Comparison of ENCODE assay signal across 21 cellular contexts in genomic region chr2:184452907-184453306, GRCh38.
DNase-seq lines count a peak whose midpoint lies in the region; ATAC-seq and TF ChIP-seq lines count a peak whose summit lies in the region.
"Had no signal": no experiment of that assay in that cellular context is flagged by ENCODE, and none has a peak within 500 bp of the region (broad histone marks: within the 10 kb centered on the region; RNA-seq: fewer than 3 reads in every experiment).

No MANE protein-coding gene starts in this region.

- no peaks in the 10 kb centered on the region for H3K79me2 ChIP-seq in GM23338 (replicated peaks; ENCODE audit: insufficient read depth)

- H3K27ac ChIP-seq in GM23338 (ENCODE audit: low read depth) (no peak overlapping the region), caudate nucleus (ENCODE audit: low read depth, low read length) (no peak overlapping the region)
- H3K27ac ChIP-seq: esophagus muscularis mucosa, right atrium auricular region, upper lobe of right lung had no signal

- no peak overlapping the region for H3K4me3 Mint-ChIP-seq in GM23338
- H3K4me3 Mint-ChIP-seq in activated naive CD8-positive, alpha-beta T cell treated with anti-CD3 and anti-CD28 coated beads, Interleukin-2, amount 50 U/mL, for 24 hours, result no peak overlapping the region
- H3K4me3 Mint-ChIP-seq: stimulated activated naive CD8-positive, alpha-beta T cell treated with anti-CD3 and anti-CD28 coated beads, Interleukin-15, Interleukin-2, amounts not matched to agents 100 ng/mL and 50 ng/mL, for 24 hours had no signal

- no peaks in the 10 kb centered on the region for H3K4me1 Mint-ChIP-seq in GM23338
- H3K4me1 Mint-ChIP-seq in activated naive CD8-positive, alpha-beta T cell treated with anti-CD3 and anti-CD28 coated beads, Interleukin-2, amount 50 U/mL, for 24 hours, result no peaks in the 10 kb centered on the region

- no peak overlapping the region for H3K27ac Mint-ChIP-seq in GM23338
- H3K27ac Mint-ChIP-seq in activated naive CD8-positive, alpha-beta T cell treated with anti-CD3 and anti-CD28 coated beads, Interleukin-2, amount 50 U/mL, for 24 hours, result no peak overlapping the region
- H3K27ac Mint-ChIP-seq: activated T-helper 2 cell treated with anti-CD3 and anti-CD28 coated beads, Interferon-gamma antibody, Interleukin-2, Interleukin-4, amounts not matched to agents 10 μg/mL and 5 μg/mL and 100 μg/mL, durations not matched to agents 14 hours and 24 hours and 36 hours; stimulated activated naive CD8-positive, alpha-beta T cell treated with anti-CD3 and anti-CD28 coated beads, Interleukin-15, Interleukin-2, amounts not matched to agents 100 ng/mL and 50 ng/mL, for 24 hours had no signal

- no peaks in the 10 kb centered on the region for H3K27me3 ChIP-seq in GM23338 (ENCODE audit: insufficient read depth)
- H3K27me3 ChIP-seq: esophagus muscularis mucosa, right atrium auricular region, upper lobe of right lung had no signal

- ATAC-seq in GM23338 (no peak), HG03135 (IDR thresholded peaks at IDR 0.05; ENCODE audit: unreplicated experiment) (peak; percentile 58), Right ventricle myocardium inferior (no peak)
- ATAC-seq in activated naive CD8-positive, alpha-beta T cell treated with anti-CD3 and anti-CD28 coated beads, Interleukin-2, amount 50 U/mL, for 24 hours, result no peak
- ATAC-seq: left ventricle myocardium superior, upper lobe of right lung had no signal

- H3K4me3 ChIP-seq in GM23338, result no peak overlapping the region
- H3K4me3 ChIP-seq: esophagus muscularis mucosa, HAP-1, right atrium auricular region, upper lobe of right lung had no signal

- no peaks in the 10 kb centered on the region for H3K27me3 Mint-ChIP-seq in GM23338 (ENCODE audit: insufficient read depth, low read depth, poor library complexity)
- H3K27me3 Mint-ChIP-seq in activated naive CD8-positive, alpha-beta T cell treated with anti-CD3 and anti-CD28 coated beads, Interleukin-2, amount 50 U/mL, for 24 hours, result no peaks in the 10 kb centered on the region
- H3K27me3 Mint-ChIP-seq: stimulated activated naive CD8-positive, alpha-beta T cell treated with anti-CD3 and anti-CD28 coated beads, Interleukin-15, Interleukin-2, amounts not matched to agents 100 ng/mL and 50 ng/mL, for 24 hours had no signal

- H3K4me1 ChIP-seq in GM23338 (ENCODE audit: insufficient read depth), result no peaks in the 10 kb centered on the region
- H3K4me1 ChIP-seq: esophagus muscularis mucosa, HAP-1, right atrium auricular region, upper lobe of right lung had no signal

- 0 out of 2 replicates have a peak overlapping the region, but pooled peaks have one; percentile 6 for H2AFZ ChIP-seq in GM23338

- H3K36me3 Mint-ChIP-seq in GM23338 (ENCODE audit: low read depth), result no peaks in the 10 kb centered on the region
- no peaks in the 10 kb centered on the region for H3K36me3 Mint-ChIP-seq in activated naive CD8-positive, alpha-beta T cell treated with anti-CD3 and anti-CD28 coated beads, Interleukin-2, amount 50 U/mL, for 24 hours (ENCODE audit: low read depth)

- no peaks in the 10 kb centered on the region for H3F3A ChIP-seq in GM23338 (replicated peaks; ENCODE audit: low read depth)

- no peaks in the 10 kb centered on the region for H3K36me3 ChIP-seq in GM23338 (ENCODE audit: insufficient read depth)
- H3K36me3 ChIP-seq: esophagus muscularis mucosa, HAP-1, right atrium auricular region, upper lobe of right lung had no signal

- H3K9me2 ChIP-seq in GM23338 (ENCODE audit: insufficient read depth), result no peaks in the 10 kb centered on the region

- H3K9me3 Mint-ChIP-seq in GM23338, result no peaks in the 10 kb centered on the region
- no peaks in the 10 kb centered on the region for H3K9me3 Mint-ChIP-seq in activated naive CD8-positive, alpha-beta T cell treated with anti-CD3 and anti-CD28 coated beads, Interleukin-2, amount 50 U/mL, for 24 hours
- H3K9me3 Mint-ChIP-seq: activated T-helper 2 cell treated with anti-CD3 and anti-CD28 coated beads, Interferon-gamma antibody, Interleukin-2, Interleukin-4, amounts not matched to agents 10 μg/mL and 5 μg/mL and 100 μg/mL, durations not matched to agents 14 hours and 24 hours and 36 hours; stimulated activated naive CD8-positive, alpha-beta T cell treated with anti-CD3 and anti-CD28 coated beads, Interleukin-15, Interleukin-2, amounts not matched to agents 100 ng/mL and 50 ng/mL, for 24 hours had no signal

- TF ChIP-seq CTCF in GM23338 (conservative IDR thresholded peaks at IDR 0.05; ENCODE audit: low read depth in 2 of 2), result no peak

- DNase-seq in SIG-M5 treated with dmso at 0.1 percent for 504 hours (lab: John Stamatoyannopoulos, UW; ENCODE audit: unreplicated experiment) (peak; percentile 5), SIG-M5 (lab: John Stamatoyannopoulos, UW) (no peak), GM23338 (ENCODE audit: low spot score) (no peak), caudate nucleus (lab: John Stamatoyannopoulos, UW) (no peak), kidney tubule cell (ENCODE audit: low spot score) (no peak), Right ventricle myocardium inferior (ENCODE audit: missing footprints) (no peak)
- DNase-seq in activated naive CD8-positive, alpha-beta T cell treated with anti-CD3 and anti-CD28 coated beads, Interleukin-2, amount 50 U/mL, for 24 hours, result no peak
- DNase-seq: GDM1, Karpas-422, left ventricle myocardium superior, NCI-H1436 treated with DMSO at 0.1 percent for 48 hours, NCI-H2227 treated with DMSO at 0.1 percent for 48 hours, occipital lobe, Right ventricle myocardium superior, upper lobe of right lung had no signal

- intact Hi-C loops in Right ventricle myocardium inferior (cut with DNase I), result no loop called here

- H4K20me1 ChIP-seq in GM23338 (replicated peaks; ENCODE audit: insufficient read depth), result no peaks in the 10 kb centered on the region

- no peak overlapping the region for H3K4me2 ChIP-seq in GM23338

TF ChIP-seq in GM23338, 12 proteins besides CTCF, POLR2A, EP300 and RAD21:
- TF ChIP-seq, protein P1, sequence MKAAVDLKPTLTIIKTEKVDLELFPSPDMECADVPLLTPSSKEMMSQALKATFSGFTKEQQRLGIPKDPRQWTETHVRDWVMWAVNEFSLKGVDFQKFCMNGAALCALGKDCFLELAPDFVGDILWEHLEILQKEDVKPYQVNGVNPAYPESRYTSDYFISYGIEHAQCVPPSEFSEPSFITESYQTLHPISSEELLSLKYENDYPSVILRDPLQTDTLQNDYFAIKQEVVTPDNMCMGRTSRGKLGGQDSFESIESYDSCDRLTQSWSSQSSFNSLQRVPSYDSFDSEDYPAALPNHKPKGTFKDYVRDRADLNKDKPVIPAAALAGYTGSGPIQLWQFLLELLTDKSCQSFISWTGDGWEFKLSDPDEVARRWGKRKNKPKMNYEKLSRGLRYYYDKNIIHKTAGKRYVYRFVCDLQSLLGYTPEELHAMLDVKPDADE (IDR thresholded peaks at IDR 0.05), result no peak
- TF ChIP-seq ZNF331 (CRISPR knock-in tag; IDR thresholded peaks at IDR 0.05; ENCODE audit: low read depth) (no peak), CREB1 (CRISPR knock-in tag; IDR thresholded peaks at IDR 0.05; ENCODE audit: low read depth) (no peak), JUNB (IDR thresholded peaks at IDR 0.05; ENCODE audit: unreplicated experiment) (no peak)
